14 cellular contexts compared by ENCODE assay signal in the genomic region with DNA sequence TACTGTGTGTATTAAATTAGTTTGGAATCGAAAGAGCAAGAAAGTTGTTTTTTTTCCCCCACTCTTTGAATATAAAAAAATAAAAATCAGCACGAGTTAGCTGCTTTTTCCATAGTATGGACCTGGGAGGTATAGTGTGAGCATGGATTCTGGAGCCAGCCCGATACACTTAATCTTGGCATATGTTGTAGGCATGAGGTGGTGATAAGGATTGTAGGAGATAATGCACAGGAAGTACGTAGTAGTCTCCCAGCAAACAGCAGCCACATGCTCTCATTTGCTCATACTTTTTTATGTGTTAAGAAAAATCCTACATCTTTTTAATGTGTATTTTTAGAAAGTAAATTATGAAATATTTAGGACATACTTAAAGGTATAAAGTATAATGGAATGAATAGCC. TPM values are rescaled to one million over a fixed set of nuclear protein-coding genes. Genes with fewer than 3 reads are reported as not detected.
DNase-seq lines count a peak whose midpoint lies in the region; ATAC-seq, FAIRE-seq and TF ChIP-seq lines count a peak whose summit lies in the region.
"Had no signal": no experiment of that assay in that cellular context is flagged by ENCODE, and none has a peak within 500 bp of the region (broad histone marks: within the 10 kb centered on the region; RNA-seq: fewer than 3 reads in every experiment).

No MANE protein-coding gene starts in this region.

- H3K27ac Mint-ChIP-seq in natural killer cell, result peak overlapping the region; percentile 36 to 100
- H3K27ac Mint-ChIP-seq in natural killer cell treated with Interleukin-12 subunit alpha and Interleukin-12 subunit beta and Interleukin-15 and Interleukin-18, amount 100 ng/mL, for 72 hours, result peak overlapping the region in 1 of 2 donors; percentile 100
- peak overlapping the region; percentile 86 to 100 for H3K27ac Mint-ChIP-seq in activated naive CD4-positive, alpha-beta T cell treated with anti-CD3 and anti-CD28 coated beads, Interleukin-2, amount 50 U/mL, for 72 hours
- peak overlapping the region; percentile 34 to 100 (median 100) for H3K27ac Mint-ChIP-seq in naive thymus-derived CD8-positive, alpha-beta T cell
- H3K27ac Mint-ChIP-seq: stimulated activated naive B cell treated with anti-CD40 and anti-IgM and Interleukin-4, amounts not matched to agents 10 μg/mL and 1 μg/mL and 100 μg/mL, for 72 hours had no signal

- POLR2A ChIA-PET in naive thymus-derived CD8-positive, alpha-beta T cell (lab: Charles Lee), result interaction anchor here (1.0 to 1.3 kb wide), 2 partner anchors 55 to 181 kb away, joined by 3 to 5 read pairs; a partner anchor contains a TSS

- no peak for TF ChIP-seq POLR2A in GM12891 (IDR thresholded peaks at IDR 0.05; ENCODE audit: low read depth, low read length)

- intact Hi-C loops in natural killer cell (cut with micrococcal nuclease), result loop anchor here (2.0 to 10.0 kb wide), 4 partner anchors 69 to 1373 kb away; a partner anchor contains a TSS

- DNase-seq in natural killer cell (no peak), GM12891 (ENCODE audit: insufficient read length, low spot score) (no peak), NCI-H2196 (lab: John Stamatoyannopoulos, UW; ENCODE audit: unreplicated experiment) (no peak)
- no peak for DNase-seq in natural killer cell treated with Interleukin-12 subunit alpha and Interleukin-12 subunit beta and Interleukin-15 and Interleukin-18, amount 100 ng/mL, for 72 hours (ENCODE audit: low spot score)
- no peak for DNase-seq in activated naive CD4-positive, alpha-beta T cell treated with anti-CD3 and anti-CD28 coated beads, Interleukin-2, amount 50 U/mL, for 72 hours (ENCODE audit: low spot score in 2 of 2)
- DNase-seq in naive thymus-derived CD8-positive, alpha-beta T cell, result no peak
- DNase-seq in activated effector memory CD4-positive, alpha-beta T cell treated with Interleukin-2 at 50 U/mL for 16 hours, result no peak
- DNase-seq: activated CD4-positive, alpha-beta T cell treated with anti-CD3 and anti-CD28 coated beads for 48 hours; naive B cell; NCI-H2029 treated with DMSO at 0.1 percent for 48 hours; NCI-H524 treated with DMSO at 0.1 percent for 48 hours; Peyer's patch; stimulated activated naive B cell treated with anti-CD40 and anti-IgM and Interleukin-4, amounts not matched to agents 10 μg/mL and 1 μg/mL and 100 μg/mL, for 72 hours had no signal

- FAIRE-seq in GM12891 (lab: Jason Lieb, UNC), result no peak
- FAIRE-seq: H1 had no signal

- H3K9me3 Mint-ChIP-seq in natural killer cell, result no peaks in the 10 kb centered on the region
- no peaks in the 10 kb centered on the region for H3K9me3 Mint-ChIP-seq in natural killer cell treated with Interleukin-12 subunit alpha and Interleukin-12 subunit beta and Interleukin-15 and Interleukin-18, amount 100 ng/mL, for 72 hours
- no peaks in the 10 kb centered on the region for H3K9me3 Mint-ChIP-seq in activated naive CD4-positive, alpha-beta T cell treated with anti-CD3 and anti-CD28 coated beads, Interleukin-2, amount 50 U/mL, for 72 hours
- H3K9me3 Mint-ChIP-seq in naive thymus-derived CD8-positive, alpha-beta T cell, result no peaks in the 10 kb centered on the region
- H3K9me3 Mint-ChIP-seq: naive B cell; stimulated activated naive B cell treated with anti-CD40 and anti-IgM and Interleukin-4, amounts not matched to agents 10 μg/mL and 1 μg/mL and 100 μg/mL, for 72 hours had no signal

- ATAC-seq in natural killer cell, result no peak
- ATAC-seq in natural killer cell treated with Interleukin-12 subunit alpha and Interleukin-12 subunit beta and Interleukin-15 and Interleukin-18, amount 100 ng/mL, for 72 hours, result no peak
- no peak for ATAC-seq in activated naive CD4-positive, alpha-beta T cell treated with anti-CD3 and anti-CD28 coated beads, Interleukin-2, amount 50 U/mL, for 72 hours
- no peak for ATAC-seq in naive thymus-derived CD8-positive, alpha-beta T cell
- ATAC-seq: stimulated activated naive B cell treated with anti-CD40 and anti-IgM and Interleukin-4, amounts not matched to agents 10 μg/mL and 1 μg/mL and 100 μg/mL, for 72 hours had no signal

- TF ChIP-seq CTCF in natural killer cell (IDR thresholded peaks at IDR 0.05), result no peak

- no peaks in the 10 kb centered on the region for H3K36me3 Mint-ChIP-seq in natural killer cell
- H3K36me3 Mint-ChIP-seq in natural killer cell treated with Interleukin-12 subunit alpha and Interleukin-12 subunit beta and Interleukin-15 and Interleukin-18, amount 100 ng/mL, for 72 hours, result no peaks in the 10 kb centered on the region
- H3K36me3 Mint-ChIP-seq in activated naive CD4-positive, alpha-beta T cell treated with anti-CD3 and anti-CD28 coated beads, Interleukin-2, amount 50 U/mL, for 72 hours, result peaks cover 19 to 20% of the 10 kb centered on the region in 2 donors
- H3K36me3 Mint-ChIP-seq in naive thymus-derived CD8-positive, alpha-beta T cell, result no peaks in the 10 kb centered on the region
- H3K36me3 Mint-ChIP-seq: naive B cell had no signal

- no peak overlapping the region for H3K4me3 Mint-ChIP-seq in natural killer cell
- no peak overlapping the region for H3K4me3 Mint-ChIP-seq in natural killer cell treated with Interleukin-12 subunit alpha and Interleukin-12 subunit beta and Interleukin-15 and Interleukin-18, amount 100 ng/mL, for 72 hours
- H3K4me3 Mint-ChIP-seq in naive thymus-derived CD8-positive, alpha-beta T cell, result no peak overlapping the region
- H3K4me3 Mint-ChIP-seq: stimulated activated naive B cell treated with anti-CD40 and anti-IgM and Interleukin-4, amounts not matched to agents 10 μg/mL and 1 μg/mL and 100 μg/mL, for 72 hours had no signal

- peaks cover 20 to 24% of the 10 kb centered on the region in 2 donors for H3K4me1 Mint-ChIP-seq in natural killer cell
- peaks cover 12 to 21% of the 10 kb centered on the region in 2 donors for H3K4me1 Mint-ChIP-seq in natural killer cell treated with Interleukin-12 subunit alpha and Interleukin-12 subunit beta and Interleukin-15 and Interleukin-18, amount 100 ng/mL, for 72 hours (ENCODE audit: low read depth in 2 of 2)
- peaks cover 12 to 36% (median 27%) of the 10 kb centered on the region in 4 donors for H3K4me1 Mint-ChIP-seq in naive thymus-derived CD8-positive, alpha-beta T cell

- H3K27me3 Mint-ChIP-seq in natural killer cell (ENCODE audit: low read depth in 2 of 2), result no peaks in the 10 kb centered on the region
- no peaks in the 10 kb centered on the region for H3K27me3 Mint-ChIP-seq in natural killer cell treated with Interleukin-12 subunit alpha and Interleukin-12 subunit beta and Interleukin-15 and Interleukin-18, amount 100 ng/mL, for 72 hours
- H3K27me3 Mint-ChIP-seq in naive thymus-derived CD8-positive, alpha-beta T cell, result no peaks in the 10 kb centered on the region
- H3K27me3 Mint-ChIP-seq: naive B cell; stimulated activated naive B cell treated with anti-CD40 and anti-IgM and Interleukin-4, amounts not matched to agents 10 μg/mL and 1 μg/mL and 100 μg/mL, for 72 hours had no signal

TF ChIP-seq in GM12891, 5 proteins besides CTCF, POLR2A, EP300 and RAD21:
- TF ChIP-seq PAX5 (IDR thresholded peaks at IDR 0.05; ENCODE audit: insufficient read depth, low read length, severe bottlenecking) (no peak), POU2F2 (IDR thresholded peaks at IDR 0.05; ENCODE audit: low read depth, low read length) (no peak), TAF1 (IDR thresholded peaks at IDR 0.05; ENCODE audit: low read depth, low read length) (no peak), SPI1 (IDR thresholded peaks at IDR 0.05; ENCODE audit: low read depth, low read length) (no peak), POLR2AphosphoS5 (IDR thresholded peaks at IDR 0.05; ENCODE audit: low read depth, low read length) (no peak)

RNA-seq across cellular contexts. Expression of a gene that starts 2.1 kb away (rescaled TPM):
- total RNA-seq in natural killer cell, result 10 to 100 TPM; 14.1 to 19.7 (median 16.6) TPM
- total RNA-seq in natural killer cell treated with Interleukin-12 subunit alpha and Interleukin-12 subunit beta and Interleukin-15 and Interleukin-18, amount 100 ng/mL, for 72 hours, result 1 to 10 TPM; 4.9 to 7.4 TPM
- 1 to 10 TPM; 6.8 to 7.3 TPM for total RNA-seq in activated naive CD4-positive, alpha-beta T cell treated with anti-CD3 and anti-CD28 coated beads, Interleukin-2, amount 50 U/mL, for 72 hours
- total RNA-seq in naive thymus-derived CD8-positive, alpha-beta T cell, result 10 to 100 TPM; 11.3 to 13.8 TPM
- 1 to 10 TPM; 1.9 to 5.7 (median 4.5) TPM for polyA plus RNA-seq in naive thymus-derived CD8-positive, alpha-beta T cell
- 1.2 TPM for polyA plus RNA-seq in GM12891 (2012; ENCODE audit: low read depth, missing spikeins)

RNA-seq across cellular contexts. Expression of a gene that starts 53.8 kb away (rescaled TPM):
- 1 to 10 TPM; 5.4 to 9.2 (median 7.6) TPM for total RNA-seq in natural killer cell
- 10 to 100 TPM; 23.3 to 71.9 TPM for total RNA-seq in natural killer cell treated with Interleukin-12 subunit alpha and Interleukin-12 subunit beta and Interleukin-15 and Interleukin-18, amount 100 ng/mL, for 72 hours
- total RNA-seq in activated naive CD4-positive, alpha-beta T cell treated with anti-CD3 and anti-CD28 coated beads, Interleukin-2, amount 50 U/mL, for 72 hours, result 10 to 100 TPM; 15.8 to 51.4 TPM
- 10 to 100 TPM in 1 of 2 experiments, 1 to 10 TPM in 1; 8.5 to 10.5 TPM for total RNA-seq in naive thymus-derived CD8-positive, alpha-beta T cell
- polyA plus RNA-seq in naive thymus-derived CD8-positive, alpha-beta T cell, result 1 to 10 TPM; 4.0 to 9.1 (median 4.9) TPM
- 95.3 TPM for polyA plus RNA-seq in GM12891 (2012; ENCODE audit: low read depth, missing spikeins)
